ENCODE assay signal across 14 cellular contexts in the genomic region with DNA sequence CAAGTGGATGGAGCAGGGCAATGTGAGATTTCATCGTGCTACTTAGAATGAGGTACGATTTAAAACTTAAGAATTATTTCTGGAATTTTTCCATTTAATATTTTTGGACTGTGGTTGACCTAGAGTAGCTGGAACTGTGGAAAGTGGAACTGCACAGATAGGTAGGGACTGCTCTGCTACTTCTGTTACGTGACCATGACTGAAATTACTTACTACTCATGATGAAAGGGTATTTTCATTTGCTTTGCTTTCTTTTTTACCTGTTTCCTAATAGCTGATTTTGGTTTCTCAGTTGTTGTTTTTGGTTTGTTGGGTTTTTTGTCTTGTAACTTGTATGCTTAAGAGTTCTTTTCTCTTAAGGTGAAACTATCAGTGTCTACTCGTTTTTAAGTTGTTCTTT. TPM values are rescaled to one million over a fixed set of nuclear protein-coding genes. Genes with fewer than 3 reads are reported as not detected.
DNase-seq lines count a peak whose midpoint lies in the region; ATAC-seq and TF ChIP-seq lines count a peak whose summit lies in the region.
"Had no signal": no experiment of that assay in that cellular context is flagged by ENCODE, and none has a peak within 500 bp of the region (broad histone marks: within the 10 kb centered on the region; RNA-seq: fewer than 3 reads in every experiment).

No MANE protein-coding gene starts in this region.

- no peaks in the 10 kb centered on the region for H3K9me3 Mint-ChIP-seq in WTC11
- no peaks in the 10 kb centered on the region for H3K9me3 Mint-ChIP-seq in activated CD8-positive, alpha-beta T cell treated with anti-CD3 and anti-CD28 coated beads, Interleukin-2, amount 10 ng/mL, durations not matched to agents 7 days and 5 days (ENCODE audit: insufficient read depth)
- H3K9me3 Mint-ChIP-seq in activated CD8-positive, alpha-beta memory T cell treated with anti-CD3 and anti-CD28 coated beads, Interleukin-2, amount 10 ng/mL, durations not matched to agents 7 days and 5 days (ENCODE audit: low read depth), result no peaks in the 10 kb centered on the region
- H3K9me3 Mint-ChIP-seq: effector memory CD8-positive, alpha-beta T cell; HFFc6 had no signal

- peaks cover 60% of the 10 kb centered on the region for H3K4me1 Mint-ChIP-seq in WTC11
- peaks cover 8% of the 10 kb centered on the region for H3K4me1 Mint-ChIP-seq in activated CD8-positive, alpha-beta T cell treated with anti-CD3 and anti-CD28 coated beads, Interleukin-2, amount 10 ng/mL, durations not matched to agents 7 days and 5 days (ENCODE audit: low read depth)
- H3K4me1 Mint-ChIP-seq in activated CD8-positive, alpha-beta memory T cell treated with anti-CD3 and anti-CD28 coated beads, Interleukin-2, amount 10 ng/mL, durations not matched to agents 7 days and 5 days, result peaks cover 10% of the 10 kb centered on the region

- H3K4me3 Mint-ChIP-seq in WTC11, result no peak overlapping the region
- no peak overlapping the region for H3K4me3 Mint-ChIP-seq in activated CD8-positive, alpha-beta T cell treated with anti-CD3 and anti-CD28 coated beads, Interleukin-2, amount 10 ng/mL, durations not matched to agents 7 days and 5 days
- H3K4me3 Mint-ChIP-seq in activated CD8-positive, alpha-beta memory T cell treated with anti-CD3 and anti-CD28 coated beads, Interleukin-2, amount 10 ng/mL, durations not matched to agents 7 days and 5 days, result no peak overlapping the region
- H3K4me3 Mint-ChIP-seq: effector memory CD8-positive, alpha-beta T cell; HFFc6; neural progenitor cell had no signal

- POLR2A ChIA-PET in WTC11 (lab: Charles Lee), result no interaction called here
- POLR2A ChIA-PET in activated CD8-positive, alpha-beta T cell treated with anti-CD3 and anti-CD28 coated beads, Interleukin-2, amount 10 ng/mL, durations not matched to agents 7 days and 5 days (lab: Charles Lee), result no interaction called here

- no peak overlapping the region for H3K4me3 ChIP-seq in SJCRH30
- H3K4me3 ChIP-seq in Peyer's patch, result no peak overlapping the region
- H3K4me3 ChIP-seq: neural progenitor cell had no signal

- TF ChIP-seq POLR2A in Peyer's patch (IDR thresholded peaks at IDR 0.05), result no peak

- H3K36me3 Mint-ChIP-seq in WTC11, result peaks cover 3% of the 10 kb centered on the region; the same call in 1 of the 2 replicates
- H3K36me3 Mint-ChIP-seq in activated CD8-positive, alpha-beta T cell treated with anti-CD3 and anti-CD28 coated beads, Interleukin-2, amount 10 ng/mL, durations not matched to agents 7 days and 5 days (ENCODE audit: low read depth), result peaks cover 6% of the 10 kb centered on the region
- H3K36me3 Mint-ChIP-seq in activated CD8-positive, alpha-beta memory T cell treated with anti-CD3 and anti-CD28 coated beads, Interleukin-2, amount 10 ng/mL, durations not matched to agents 7 days and 5 days, result peaks cover 35% of the 10 kb centered on the region

- H3K27me3 Mint-ChIP-seq in WTC11 (ENCODE audit: low read depth), result no peaks in the 10 kb centered on the region
- H3K27me3 Mint-ChIP-seq in activated CD8-positive, alpha-beta T cell treated with anti-CD3 and anti-CD28 coated beads, Interleukin-2, amount 10 ng/mL, durations not matched to agents 7 days and 5 days (ENCODE audit: low read depth), result no peaks in the 10 kb centered on the region
- no peaks in the 10 kb centered on the region for H3K27me3 Mint-ChIP-seq in activated CD8-positive, alpha-beta memory T cell treated with anti-CD3 and anti-CD28 coated beads, Interleukin-2, amount 10 ng/mL, durations not matched to agents 7 days and 5 days
- H3K27me3 Mint-ChIP-seq: effector memory CD8-positive, alpha-beta T cell had no signal

- ATAC-seq in GM18870 (IDR thresholded peaks at IDR 0.05; ENCODE audit: unreplicated experiment) (peak; percentile 87), GM21526 (IDR thresholded peaks at IDR 0.05; ENCODE audit: low FRiP score, unreplicated experiment) (peak; percentile 64), HG03045 (IDR thresholded peaks at IDR 0.05; ENCODE audit: unreplicated experiment) (peak; percentile 91), WTC11 (no peak)
- no peak for ATAC-seq in activated CD8-positive, alpha-beta T cell treated with anti-CD3 and anti-CD28 coated beads, Interleukin-2, amount 10 ng/mL, durations not matched to agents 7 days and 5 days
- no peak for ATAC-seq in activated CD8-positive, alpha-beta memory T cell treated with anti-CD3 and anti-CD28 coated beads, Interleukin-2, amount 10 ng/mL, durations not matched to agents 7 days and 5 days
- ATAC-seq: effector memory CD8-positive, alpha-beta T cell; left colon had no signal

- H3K9me3 ChIP-seq in SJCRH30 (replicated peaks) (no peaks in the 10 kb centered on the region), Peyer's patch (no peaks in the 10 kb centered on the region)

- H3K4me1 ChIP-seq in SJCRH30 (no peaks in the 10 kb centered on the region), Peyer's patch (no peaks in the 10 kb centered on the region)

- TF ChIP-seq CTCF in WTC11 (IDR thresholded peaks at IDR 0.05), result no peak
- TF ChIP-seq CTCF in Peyer's patch (IDR thresholded peaks at IDR 0.05), result no peak

- H3K27ac ChIP-seq in SJCRH30 (no peak overlapping the region), Peyer's patch (no peak overlapping the region)
- H3K27ac ChIP-seq: neural progenitor cell had no signal

- H3K27ac Mint-ChIP-seq in WTC11, result peak overlapping the region; percentile 61
- no peak overlapping the region for H3K27ac Mint-ChIP-seq in activated CD8-positive, alpha-beta T cell treated with anti-CD3 and anti-CD28 coated beads, Interleukin-2, amount 10 ng/mL, durations not matched to agents 7 days and 5 days
- H3K27ac Mint-ChIP-seq in activated CD8-positive, alpha-beta memory T cell treated with anti-CD3 and anti-CD28 coated beads, Interleukin-2, amount 10 ng/mL, durations not matched to agents 7 days and 5 days, result no peak overlapping the region
- H3K27ac Mint-ChIP-seq: effector memory CD8-positive, alpha-beta T cell; HFFc6; neural progenitor cell had no signal

- H3K36me3 ChIP-seq in SJCRH30 (peaks cover 25% of the 10 kb centered on the region), Peyer's patch (no peaks in the 10 kb centered on the region)
- H3K36me3 ChIP-seq: neural progenitor cell had no signal

- H3K27me3 ChIP-seq in SJCRH30 (no peaks in the 10 kb centered on the region), Peyer's patch (no peaks in the 10 kb centered on the region)
- H3K27me3 ChIP-seq: neural progenitor cell had no signal

- CTCF ChIA-PET in WTC11 (lab: Charles Lee), result interaction anchor here (0.6 to 0.7 kb wide), 2 partner anchors 399 to 866 kb away, joined by 3 read pairs; no protein-coding TSS in a partner anchor
- CTCF ChIA-PET in activated CD8-positive, alpha-beta T cell treated with anti-CD3 and anti-CD28 coated beads, Interleukin-2, amount 10 ng/mL, durations not matched to agents 7 days and 5 days (lab: Charles Lee), result interaction anchor here (1.1 to 4.9 kb wide), 3 partner anchors 12 to 724 kb away, joined by 3 to 32 read pairs (median 3); a partner anchor contains a TSS
- CTCF ChIA-PET in activated CD8-positive, alpha-beta memory T cell treated with anti-CD3 and anti-CD28 coated beads, Interleukin-2, amount 10 ng/mL, durations not matched to agents 7 days and 5 days (lab: Charles Lee), result interaction anchor here (2.3 kb wide), 1 partner anchor 12 kb away, joined by 12 read pairs; a partner anchor contains a TSS

- DNase-seq in WTC11 (ENCODE audit: low spot score), result no peak
- no peak for DNase-seq in SJCRH30
- no peak for DNase-seq in activated CD8-positive, alpha-beta T cell treated with anti-CD3 and anti-CD28 coated beads, Interleukin-2, amount 10 ng/mL, durations not matched to agents 7 days and 5 days
- no peak for DNase-seq in Peyer's patch
- no peak for DNase-seq in activated CD8-positive, alpha-beta memory T cell treated with anti-CD3 and anti-CD28 coated beads, Interleukin-2, amount 10 ng/mL, durations not matched to agents 7 days and 5 days
- DNase-seq: activated CD8-positive, alpha-beta memory T cell treated with anti-CD3 and anti-CD28 coated beads, Interleukin-2, amount 50 U/mL, for 4 hours; effector memory CD8-positive, alpha-beta T cell; HFFc6; left colon; NCI-H510A had no signal

TF ChIP-seq in WTC11, 78 proteins besides CTCF, POLR2A, EP300 and RAD21 (continues in another document):
- TF ChIP-seq NR1H2 (CRISPR knock-in tag; IDR thresholded peaks at IDR 0.05) (no peak), NR2C2 (CRISPR knock-in tag; IDR thresholded peaks at IDR 0.05) (no peak)
- TF ChIP-seq, protein P1, sequence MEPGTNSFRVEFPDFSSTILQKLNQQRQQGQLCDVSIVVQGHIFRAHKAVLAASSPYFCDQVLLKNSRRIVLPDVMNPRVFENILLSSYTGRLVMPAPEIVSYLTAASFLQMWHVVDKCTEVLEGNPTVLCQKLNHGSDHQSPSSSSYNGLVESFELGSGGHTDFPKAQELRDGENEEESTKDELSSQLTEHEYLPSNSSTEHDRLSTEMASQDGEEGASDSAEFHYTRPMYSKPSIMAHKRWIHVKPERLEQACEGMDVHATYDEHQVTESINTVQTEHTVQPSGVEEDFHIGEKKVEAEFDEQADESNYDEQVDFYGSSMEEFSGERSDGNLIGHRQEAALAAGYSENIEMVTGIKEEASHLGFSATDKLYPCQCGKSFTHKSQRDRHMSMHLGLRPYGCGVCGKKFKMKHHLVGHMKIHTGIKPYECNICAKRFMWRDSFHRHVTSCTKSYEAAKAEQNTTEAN (CRISPR knock-in tag; IDR thresholded peaks at IDR 0.05), result no peak
- TF ChIP-seq, protein P2, sequence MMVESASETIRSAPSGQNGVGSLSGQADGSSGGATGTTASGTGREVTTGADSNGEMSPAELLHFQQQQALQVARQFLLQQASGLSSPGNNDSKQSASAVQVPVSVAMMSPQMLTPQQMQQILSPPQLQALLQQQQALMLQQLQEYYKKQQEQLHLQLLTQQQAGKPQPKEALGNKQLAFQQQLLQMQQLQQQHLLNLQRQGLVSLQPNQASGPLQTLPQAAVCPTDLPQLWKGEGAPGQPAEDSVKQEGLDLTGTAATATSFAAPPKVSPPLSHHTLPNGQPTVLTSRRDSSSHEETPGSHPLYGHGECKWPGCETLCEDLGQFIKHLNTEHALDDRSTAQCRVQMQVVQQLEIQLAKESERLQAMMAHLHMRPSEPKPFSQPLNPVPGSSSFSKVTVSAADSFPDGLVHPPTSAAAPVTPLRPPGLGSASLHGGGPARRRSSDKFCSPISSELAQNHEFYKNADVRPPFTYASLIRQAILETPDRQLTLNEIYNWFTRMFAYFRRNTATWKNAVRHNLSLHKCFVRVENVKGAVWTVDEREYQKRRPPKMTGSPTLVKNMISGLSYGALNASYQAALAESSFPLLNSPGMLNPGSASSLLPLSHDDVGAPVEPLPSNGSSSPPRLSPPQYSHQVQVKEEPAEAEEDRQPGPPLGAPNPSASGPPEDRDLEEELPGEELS (CRISPR knock-in tag; IDR thresholded peaks at IDR 0.05), result no peak

RNA-seq across cellular contexts. Expression of a gene that starts 11.4 kb away (rescaled TPM):
- total RNA-seq in WTC11 (2021) (75.1 to 76.4 TPM (median 76.3 TPM) in 3 replicates), Peyer's patch (10 to 100 TPM; 52.3 to 96.6 (median 72.8) TPM)
- total RNA-seq in SJCRH30 (2014; rRNA removed; shearing (Covaris generic)), result 163 and 169 TPM in 2 replicates
- total RNA-seq in activated CD8-positive, alpha-beta T cell treated with anti-CD3 and anti-CD28 coated beads, Interleukin-2, amount 10 ng/mL, durations not matched to agents 7 days and 5 days, result 10 to 100 TPM; 28.4 to 36.7 TPM
- 10 to 100 TPM; 35.0 to 49.6 TPM for total RNA-seq in activated CD8-positive, alpha-beta memory T cell treated with anti-CD3 and anti-CD28 coated beads, Interleukin-2, amount 10 ng/mL, durations not matched to agents 7 days and 5 days

Comparison
In these comparisons a context has a peak if more than half of its experiments do, and no peak if none do; other contexts are left out.
1. ATAC-seq: peak in GM18870 (single experiment), GM21526 (single experiment) and HG03045 (single experiment); none in WTC11 (single experiment), activated CD8-positive, alpha-beta T cell treated with anti-CD3 and anti-CD28 coated beads, Interleukin-2, amount 10 ng/mL, durations not matched to agents 7 days and 5 days (single experiment) and activated CD8-positive, alpha-beta memory T cell treated with anti-CD3 and anti-CD28 coated beads, Interleukin-2, amount 10 ng/mL, durations not matched to agents 7 days and 5 days (single experiment).